Comparison of ENCODE assay signal across 10 cellular contexts in the genomic region with DNA sequence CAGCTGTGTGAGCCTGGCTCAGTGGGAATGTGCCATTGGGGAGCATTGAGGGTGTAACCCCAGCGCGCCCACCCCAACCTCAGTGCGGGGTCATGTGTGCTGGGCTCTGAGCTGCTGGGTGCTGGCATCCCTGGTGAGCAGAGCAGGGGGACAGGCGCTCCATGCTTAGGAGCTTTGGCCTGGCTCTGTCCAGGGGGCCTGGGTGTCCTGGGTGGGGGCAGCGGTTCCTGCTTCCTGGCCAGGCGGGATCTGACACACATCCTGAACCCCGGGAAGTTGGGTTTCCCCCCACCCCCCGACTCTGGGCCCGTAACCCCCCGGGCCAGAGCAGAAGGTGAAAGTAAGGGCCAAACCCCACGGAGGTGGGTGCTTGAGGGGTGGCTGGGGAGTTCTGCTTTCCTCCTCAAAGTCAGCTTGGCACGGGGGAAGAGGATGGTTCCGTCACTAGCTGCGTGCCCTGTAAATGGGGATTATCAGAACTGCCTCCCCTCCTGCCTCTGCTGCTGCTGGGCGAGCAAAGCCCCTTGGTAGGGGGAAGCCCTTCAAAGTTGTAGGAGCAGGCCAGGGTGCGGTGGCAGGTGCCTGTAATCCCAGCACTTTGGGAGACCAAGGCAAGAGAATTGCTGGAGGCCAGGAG. TPM values are rescaled to one million over a fixed set of nuclear protein-coding genes. Genes with fewer than 3 reads are reported as not detected.
DNase-seq lines count a peak whose midpoint lies in the region; ATAC-seq and TF ChIP-seq lines count a peak whose summit lies in the region.
"Had no signal": no experiment of that assay in that cellular context is flagged by ENCODE, and none has a peak within 500 bp of the region (broad histone marks: within the 10 kb centered on the region; RNA-seq: fewer than 3 reads in every experiment).

No MANE protein-coding gene starts in this region.

- ATAC-seq in left lung (no peak), HG02973 (IDR thresholded peaks at IDR 0.05; ENCODE audit: unreplicated experiment) (no peak), GM21381 (IDR thresholded peaks at IDR 0.05; ENCODE audit: unreplicated experiment) (no peak)

- H3K36me3 ChIP-seq in left lung, result no peaks in the 10 kb centered on the region

- H3K27ac ChIP-seq in left lung, result no peak overlapping the region
- H3K27ac ChIP-seq in skin epidermis, result peak overlapping the region in 2 of 21 experiments; percentile 46 to 80

- in situ Hi-C loops in ACHN (cut with HindIII; ENCODE audit: low pct_ligation_motif_present, low pct_unique_long_range_greater_than_20kb, low sequenced_read_pairs), result no loop called here

- H3K9me3 Mint-ChIP-seq in chondrocyte (ENCODE audit: low read depth), result no peaks in the 10 kb centered on the region
- H3K9me3 Mint-ChIP-seq: activated CD4-positive, alpha-beta T cell treated with anti-CD3 and anti-CD28 coated beads, Interleukin-2, amount 10 ng/mL, durations not matched to agents 24 days and 14 days had no signal

- peaks cover 3% of the 10 kb centered on the region for H3K27me3 Mint-ChIP-seq in chondrocyte (ENCODE audit: low read depth)

- H3K9me3 ChIP-seq in left lung, result no peaks in the 10 kb centered on the region

- peaks cover 2% of the 10 kb centered on the region for H3K36me3 Mint-ChIP-seq in chondrocyte (ENCODE audit: low read depth)

- peak overlapping the region; percentile 80 for H3K4me3 Mint-ChIP-seq in chondrocyte (ENCODE audit: unreplicated experiment)

- intact Hi-C loops in left lung (cut with DNase I), result no loop called here

- no peak overlapping the region for H3K27ac Mint-ChIP-seq in chondrocyte (ENCODE audit: unreplicated experiment)
- H3K27ac Mint-ChIP-seq: activated CD4-positive, alpha-beta T cell treated with anti-CD3 and anti-CD28 coated beads, Interleukin-2, amount 10 ng/mL, durations not matched to agents 24 days and 14 days had no signal

- no peak for DNase-seq in HFF-Myc (ENCODE audit: extremely low read depth, low read depth)
- DNase-seq in chondrocyte (ENCODE audit: low spot score), result no peak
- peak in 1 of 2 donors; percentile 70 for DNase-seq in left lung
- DNase-seq in ACHN, result no peak
- no peak for DNase-seq in cerebellar nuclear complex (lab: John Stamatoyannopoulos, UW)
- DNase-seq: activated CD4-positive, alpha-beta T cell treated with anti-CD3 and anti-CD28 coated beads, Interleukin-2, amount 10 ng/mL, durations not matched to agents 24 days and 14 days; stimulated activated CD4-positive, alpha-beta T cell treated with anti-CD3 and anti-CD28 coated beads, Interleukin-4, amount 100 ng/mL, for 4 hours had no signal

- H3K4me1 ChIP-seq in left lung, result peaks cover 3 to 44% of the 10 kb centered on the region in 2 donors

- TF ChIP-seq CTCF in HFF-Myc (IDR thresholded peaks at IDR 0.05; ENCODE audit: low read depth, low read length, missing control alignments) (no peak), chondrocyte (IDR thresholded peaks at IDR 0.05) (no peak), left lung (IDR thresholded peaks at IDR 0.05) (no peak)

- H3K4me3 ChIP-seq in HFF-Myc (replicated peaks; ENCODE audit: low read depth, low read length), result peak overlapping the region; percentile 64
- peak overlapping the region; percentile 46 to 56 for H3K4me3 ChIP-seq in left lung
- H3K4me3 ChIP-seq in skin epidermis, result peak overlapping the region in 5 of 7 experiments; percentile 49 to 64 (median 55)

- peaks cover 8% of the 10 kb centered on the region for H3K4me1 Mint-ChIP-seq in chondrocyte (ENCODE audit: low read depth)
- H3K4me1 Mint-ChIP-seq: activated CD4-positive, alpha-beta T cell treated with anti-CD3 and anti-CD28 coated beads, Interleukin-2, amount 10 ng/mL, durations not matched to agents 24 days and 14 days had no signal

- peaks cover 0 to 43% of the 10 kb centered on the region in 2 donors for H3K27me3 ChIP-seq in left lung

RNA-seq across cellular contexts. Expression of gene LRP3, which starts 1.7 kb away (rescaled TPM):
- total RNA-seq in chondrocyte (31.2 to 36.4 TPM (median 33.2 TPM) in 3 replicates), left lung (10 to 100 TPM; 18.1 to 33.5 TPM)

RNA-seq across cellular contexts. Expression of gene SLC7A10, which starts 29.8 kb away (rescaled TPM):
- total RNA-seq in chondrocyte (not detected in 3 replicates), left lung (under 1 TPM in 1 of 2 donors, not detected in 1; 0.50 TPM)
- total RNA-seq: activated CD4-positive, alpha-beta T cell treated with anti-CD3 and anti-CD28 coated beads, Interleukin-2, amount 10 ng/mL, durations not matched to agents 24 days and 14 days had no signal
